ENCODE assay signal across 1 cellular context in the genomic region with DNA sequence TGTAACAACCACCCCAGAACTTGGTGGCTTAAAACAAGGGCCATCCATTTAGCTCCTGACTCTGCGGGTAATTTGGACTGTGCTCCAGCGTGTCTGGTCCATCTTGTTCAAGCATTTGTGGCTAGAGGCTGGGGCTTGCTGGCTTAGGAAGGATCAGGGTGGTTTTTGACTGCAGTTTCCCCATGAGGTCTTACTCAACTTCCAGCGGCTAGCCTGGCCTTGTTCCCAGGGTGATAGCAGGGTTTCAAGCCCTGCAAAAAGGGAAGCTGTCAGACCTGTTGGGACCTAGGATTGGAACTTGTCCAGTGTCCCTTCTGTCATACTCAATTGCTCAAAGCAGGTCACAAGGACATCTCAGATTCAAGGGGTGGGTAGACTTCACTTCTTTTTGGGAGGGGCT.
TF ChIP-seq lines count a peak whose summit lies in the region.

No MANE protein-coding gene starts in this region.

TF ChIP-seq in HepG2, 621 proteins besides CTCF, POLR2A, EP300 and RAD21 (continued from another document):
- TF ChIP-seq ZNF781 (CRISPR knock-in tag; IDR thresholded peaks at IDR 0.05; ENCODE audit: borderline replicate concordance, not compliant biosample characterization): no peak
- no peak for TF ChIP-seq EHMT2 (IDR thresholded peaks at IDR 0.05; ENCODE audit: borderline replicate concordance, low read depth, low read length)
- no peak for TF ChIP-seq STAG1 (CRISPR knock-in tag; IDR thresholded peaks at IDR 0.05)
- TF ChIP-seq HOXA3 (CRISPR knock-in tag; IDR thresholded peaks at IDR 0.05): no peak
- TF ChIP-seq GTF2F1 (IDR thresholded peaks at IDR 0.05; ENCODE audit: low read length): no peak
TF ChIP-seq in HepG2: peak in this region for 0.
